1 cellular context compared by ENCODE assay signal in the genomic region with DNA sequence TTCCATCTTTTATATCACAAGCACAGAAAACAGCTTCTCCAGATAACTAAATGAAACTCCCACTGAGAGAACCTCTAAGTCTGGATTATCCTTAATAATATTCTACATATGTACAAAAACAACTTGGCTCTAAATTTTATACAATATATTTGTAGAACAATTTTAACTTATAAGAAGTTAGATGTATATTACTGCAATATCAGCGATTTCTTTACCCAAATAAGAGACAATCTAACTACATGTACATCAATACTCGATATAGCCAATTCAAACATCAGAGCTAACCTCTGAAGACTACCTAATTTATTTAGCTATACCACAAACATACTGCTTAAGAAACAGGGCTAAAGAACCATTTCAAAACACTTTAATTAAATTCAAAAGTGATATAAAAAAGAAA.
TF ChIP-seq lines count a peak whose summit lies in the region.

No MANE protein-coding gene starts in this region.

TF ChIP-seq in HepG2, 621 proteins besides CTCF, POLR2A, EP300 and RAD21 (continued from another document):
- TF ChIP-seq ZBTB39 (CRISPR knock-in tag; IDR thresholded peaks at IDR 0.05) = no peak
- peak; percentile 85 for TF ChIP-seq MAFF (IDR thresholded peaks at IDR 0.05; ENCODE audit: low read depth, low read length)
- TF ChIP-seq, protein P1, sequence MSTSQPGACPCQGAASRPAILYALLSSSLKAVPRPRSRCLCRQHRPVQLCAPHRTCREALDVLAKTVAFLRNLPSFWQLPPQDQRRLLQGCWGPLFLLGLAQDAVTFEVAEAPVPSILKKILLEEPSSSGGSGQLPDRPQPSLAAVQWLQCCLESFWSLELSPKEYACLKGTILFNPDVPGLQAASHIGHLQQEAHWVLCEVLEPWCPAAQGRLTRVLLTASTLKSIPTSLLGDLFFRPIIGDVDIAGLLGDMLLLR (CRISPR knock-in tag; IDR thresholded peaks at IDR 0.05) = no peak
- TF ChIP-seq ZNF619 (CRISPR knock-in tag; IDR thresholded peaks at IDR 0.05) = no peak
- no peak for TF ChIP-seq SIN3A (IDR thresholded peaks at IDR 0.05; ENCODE audit: borderline replicate concordance, low read depth, low read length)
- no peak for TF ChIP-seq ZNF567 (CRISPR knock-in tag; IDR thresholded peaks at IDR 0.05; ENCODE audit: borderline replicate concordance)
TF ChIP-seq in HepG2: peak in this region for 2.
